In genomic region chr1:55071477-55071876, GRCh38 we compare ENCODE assay signal across 8 cellular contexts. TPM values are rescaled to one million over a fixed set of nuclear protein-coding genes. Genes with fewer than 3 reads are reported as not detected.
DNase-seq lines count a peak whose midpoint lies in the region; ATAC-seq, FAIRE-seq and TF ChIP-seq lines count a peak whose summit lies in the region.

No MANE protein-coding gene starts in this region.

- H3K27ac Mint-ChIP-seq in natural killer cell, result peak overlapping the region; percentile 60 to 61
- peak overlapping the region in 3 of 7 donors; percentile 2 to 27 (median 25) for H3K27ac Mint-ChIP-seq in CD14-positive monocyte

- H3K36me3 Mint-ChIP-seq in natural killer cell (peaks cover 54% of the 10 kb centered on the region), CD14-positive monocyte (peaks cover 88 to 93% of the 10 kb centered on the region in 2 donors)

- H3K4me3 Mint-ChIP-seq in natural killer cell, result no peak overlapping the region
- H3K4me3 Mint-ChIP-seq in CD14-positive monocyte, result no peak overlapping the region

- no peak overlapping the region for H3K4me3 ChIP-seq in AG10803 (ENCODE audit: low read length)

- H3K4me1 Mint-ChIP-seq in natural killer cell (peaks cover 11 to 18% of the 10 kb centered on the region in 2 donors), CD14-positive monocyte (no peaks in the 10 kb centered on the region)

- H3K27me3 Mint-ChIP-seq in natural killer cell (ENCODE audit: low read depth in 2 of 2) (no peaks in the 10 kb centered on the region), CD14-positive monocyte (ENCODE audit: low read depth in 3 of 3) (no peaks in the 10 kb centered on the region)

- DNase-seq in AG10803 (ENCODE audit: low read depth) (peak; percentile 51), GM19239 (ENCODE audit: insufficient read length, low spot score) (no peak), NCI-H748 (lab: John Stamatoyannopoulos, UW; ENCODE audit: unreplicated experiment) (peak; percentile 44), cerebellum (ENCODE audit: low spot score) (peak; percentile 73), natural killer cell (no peak), CD14-positive monocyte (ENCODE audit: low spot score) (no peak)

- peak; percentile 35 for FAIRE-seq in GM19239 (lab: Jason Lieb, UNC)

- ATAC-seq in natural killer cell (peak; percentile 52 to 65 (median 52)), HG03175 (IDR thresholded peaks at IDR 0.05; ENCODE audit: unreplicated experiment) (no peak), GM18498 (IDR thresholded peaks at IDR 0.05; ENCODE audit: unreplicated experiment) (no peak)

- H3K9me3 Mint-ChIP-seq in natural killer cell, result no peaks in the 10 kb centered on the region
- H3K9me3 Mint-ChIP-seq in CD14-positive monocyte, result no peaks in the 10 kb centered on the region

- TF ChIP-seq CTCF in AG10803 (conservative IDR thresholded peaks at IDR 0.05; ENCODE audit: low read length), result peak; percentile 54
- peak; percentile 18 for TF ChIP-seq CTCF in natural killer cell (IDR thresholded peaks at IDR 0.05)
- TF ChIP-seq CTCF in CD14-positive monocyte (IDR thresholded peaks at IDR 0.05), result no peak

- intact Hi-C loops in natural killer cell (cut with micrococcal nuclease), result no loop called here
- intact Hi-C loops in CD14-positive monocyte (cut with micrococcal nuclease), result no loop called here

RNA-seq across cellular contexts. Expression of gene PCSK9, which starts 32.1 kb away (rescaled TPM):
- 44.8 TPM for total RNA-seq in cerebellum
- not detected for total RNA-seq in natural killer cell
- polyA plus RNA-seq in CD14-positive monocyte, result not detected

Comparison
In these comparisons a context has a peak if more than half of its experiments do, and no peak if none do; other contexts are left out.
1. DNase-seq: peak in AG10803 (single experiment), NCI-H748 (single experiment) and cerebellum (single experiment); none in GM19239 (single experiment), natural killer cell (single experiment) and CD14-positive monocyte (single experiment).
2. ATAC-seq: peak in natural killer cell (3 of 3); none in HG03175 (single experiment) and GM18498 (single experiment).
3. RNA of gene PCSK9, which starts 32.1 kb away (total RNA-seq): 44.8 TPM in cerebellum (single experiment); not detected in natural killer cell; every median in the first group is over 10 times any median in the second.